8 cellular contexts compared by ENCODE assay signal in genomic region chr17:35799942-35800341, GRCh38. TPM values are rescaled to one million over a fixed set of nuclear protein-coding genes. Genes with fewer than 3 reads are reported as not detected.
DNase-seq lines count a peak whose midpoint lies in the region; ATAC-seq and TF ChIP-seq lines count a peak whose summit lies in the region.

No MANE protein-coding gene starts in this region.

- no peak overlapping the region for H3K56ac ChIP-seq in IMR-90 (ENCODE audit: extremely low read depth, insufficient read depth, low read length)

- CTCF ChIA-PET in IMR-90 (lab: Yijun Ruan, JAX), result interaction anchor here (0.5 to 3.3 kb wide), 2 partner anchors 36 to 1473 kb away, joined by 5 to 15 read pairs; no protein-coding TSS in a partner anchor

- H2BK5ac ChIP-seq in IMR-90 (ENCODE audit: low read depth, low read length, poor library complexity, severe bottlenecking), result no peak overlapping the region

- no peak overlapping the region for H4K91ac ChIP-seq in IMR-90 (ENCODE audit: insufficient read depth, low read depth, low read length)

- no TSS peak for BruUV-seq in IMR-90 (replicated peaks; lab: Mats Ljungman, UMichigan)

- H3K36me3 ChIP-seq in IMR-90 (ENCODE audit: control insufficient read depth, insufficient read depth, low read length) (no peaks in the 10 kb centered on the region), ascending aorta (no peaks in the 10 kb centered on the region), stomach (no peaks in the 10 kb centered on the region)

- H3K27ac ChIP-seq in IMR-90 (ENCODE audit: insufficient read depth, low read length) (no peak overlapping the region), ascending aorta (peak overlapping the region; percentile 18 to 47), right cardiac atrium (ENCODE audit: low read length) (peak overlapping the region; percentile 2), stomach (peak overlapping the region in 2 of 5 donors; percentile 38 to 46)

- TF ChIP-seq CTCF in IMR-90 (conservative IDR thresholded peaks at IDR 0.05; ENCODE audit: low read depth, low read length), result no peak
- TF ChIP-seq CTCF in ascending aorta (IDR thresholded peaks at IDR 0.05), result no peak
- no peak for TF ChIP-seq CTCF in stomach (IDR thresholded peaks at IDR 0.05)

- POLR2A ChIA-PET in IMR-90 (lab: Charles Lee; ENCODE audit: unreplicated experiment), result no interaction called here

- no peak for TF ChIP-seq RAD21 in IMR-90 (IDR thresholded peaks at IDR 0.05; ENCODE audit: low read length)

- no peak overlapping the region for H2BK120ac ChIP-seq in IMR-90 (ENCODE audit: low read depth, low read length)

- H3K4ac ChIP-seq in IMR-90 (ENCODE audit: low read depth, low read length), result no peak overlapping the region

- no peak overlapping the region for H3K18ac ChIP-seq in IMR-90 (ENCODE audit: low read depth, low read length)

- H3K4me2 ChIP-seq in IMR-90 (ENCODE audit: low read depth, low read length), result no peak overlapping the region

- no peak overlapping the region for H2BK20ac ChIP-seq in IMR-90 (ENCODE audit: low read depth, low read length)

- H3K4me1 ChIP-seq in IMR-90 (ENCODE audit: control insufficient read depth, insufficient read depth, low read length) (no peaks in the 10 kb centered on the region; the same call in 1 of the 2 replicates), ascending aorta (peaks cover 4 to 17% of the 10 kb centered on the region in 2 donors), right cardiac atrium (ENCODE audit: control insufficient read depth, insufficient read depth, low read length) (peaks cover 2% of the 10 kb centered on the region), stomach (peaks cover 21 to 66% (median 44%) of the 10 kb centered on the region in 4 donors)

- H4K5ac ChIP-seq in IMR-90 (ENCODE audit: low read depth, low read length), result no peak overlapping the region

- no peaks in the 10 kb centered on the region for H4K20me1 ChIP-seq in IMR-90 (ENCODE audit: insufficient read depth, low read length)

- no peak for TF ChIP-seq EP300 in stomach (IDR thresholded peaks at IDR 0.05)

- no peaks in the 10 kb centered on the region for H3K9me3 ChIP-seq in IMR-90 (ENCODE audit: control insufficient read depth, insufficient read depth, low read length)
- no peaks in the 10 kb centered on the region for H3K9me3 ChIP-seq in ascending aorta
- no peaks in the 10 kb centered on the region for H3K9me3 ChIP-seq in right cardiac atrium (ENCODE audit: control insufficient read depth, low read length)
- H3K9me3 ChIP-seq in stomach, result no peaks in the 10 kb centered on the region

- H2AK9ac ChIP-seq in IMR-90 (replicated peaks; ENCODE audit: low read depth, low read length, poor library complexity), result no peak overlapping the region

- no peaks in the 10 kb centered on the region for H3K9me1 ChIP-seq in IMR-90 (ENCODE audit: insufficient read depth, low read length)

- no peak overlapping the region for H3K14ac ChIP-seq in IMR-90 (replicated peaks; ENCODE audit: low read depth, low read length)

- in situ Hi-C loops in IMR-90 (cut with MboI; ENCODE audit: low sequenced_read_pairs), result no loop called here

- no peak overlapping the region for H2AK5ac ChIP-seq in IMR-90 (ENCODE audit: low read depth, low read length)

- no peaks in the 10 kb centered on the region for H3K79me1 ChIP-seq in IMR-90 (ENCODE audit: low read depth in 1 of 2, low read length in 2 of 2)

- dilution Hi-C loops in IMR-90 (cut with HindIII; ENCODE audit: low sequenced_read_pairs, unreplicated experiment), result no loop called here

- H2BK15ac ChIP-seq in IMR-90 (ENCODE audit: low read depth, low read length), result no peak overlapping the region

- no peak overlapping the region for H4K8ac ChIP-seq in IMR-90 (ENCODE audit: low read depth in 2 of 2, low read length in 2 of 2)

- DNase-seq in IMR-90, result no peak
- DNase-seq in ascending aorta (ENCODE audit: low spot score in 2 of 2), result peak in 1 of 2 donors; percentile 83
- peak; percentile 77 to 91 (median 89) for DNase-seq in right cardiac atrium
- peak; percentile 89 for DNase-seq in stomach
- no peak for DNase-seq in stimulated activated CD4-positive, alpha-beta T cell treated with anti-CD3 and anti-CD28 coated beads, Interleukin-1b, Interleukin-23, amount 100 ng/mL, for 48 hours
- no peak for DNase-seq in NAMALWA (ENCODE audit: low spot score)

- H3K4me3 ChIP-seq in IMR-90 (ENCODE audit: insufficient read depth, low read depth, low read length), result no peak overlapping the region
- H3K4me3 ChIP-seq in ascending aorta, result no peak overlapping the region
- no peak overlapping the region for H3K4me3 ChIP-seq in right cardiac atrium (ENCODE audit: low read length)
- H3K4me3 ChIP-seq in stomach, result no peak overlapping the region

- H3K27me3 ChIP-seq in IMR-90 (ENCODE audit: control insufficient read depth, insufficient read depth, low read length) (peaks cover 42% of the 10 kb centered on the region), ascending aorta (no peaks in the 10 kb centered on the region), right cardiac atrium (ENCODE audit: control insufficient read depth, insufficient read depth) (no peaks in the 10 kb centered on the region), stomach (peaks cover 0 to 37% (median 4%) of the 10 kb centered on the region in 3 donors)

- H3K9ac ChIP-seq in IMR-90 (ENCODE audit: low read depth, low read length), result no peak overlapping the region

- H3K23ac ChIP-seq in IMR-90 (ENCODE audit: low read depth, low read length), result no peak overlapping the region

- TF ChIP-seq POLR2A in IMR-90 (IDR thresholded peaks at IDR 0.05; ENCODE audit: low read depth, low read length) (no peak), stomach (IDR thresholded peaks at IDR 0.05) (no peak)

- no peak overlapping the region for H2AFZ ChIP-seq in IMR-90 (replicated peaks; ENCODE audit: low read length, poor library complexity)

- intact Hi-C loops in IMR-90 (cut with micrococcal nuclease), result no loop called here
- intact Hi-C loops in ascending aorta (cut with DNase I), result loop anchor here (10.0 kb wide), 1 partner anchor 1545 kb away; the partner anchor contains the start of gene CCL2
- intact Hi-C loops in right cardiac atrium (cut with DNase I), result loop anchor here in 1 of 4 donors (5.0 kb wide), 1 partner anchor 33 kb away; no protein-coding TSS in a partner anchor
- intact Hi-C loops in stomach (cut with DNase I; ENCODE audit: low total_unique reads), result no loop called here

- ATAC-seq in IMR-90 (ENCODE audit: low read depth) (peak; percentile 23; the same call in 1 of the 2 replicates), right cardiac atrium (peak; percentile 58 to 61), GM19035 (IDR thresholded peaks at IDR 0.05; ENCODE audit: unreplicated experiment) (no peak), GM18907 (IDR thresholded peaks at IDR 0.05; ENCODE audit: unreplicated experiment) (no peak)

TF ChIP-seq in IMR-90, 13 proteins besides CTCF, POLR2A, EP300 and RAD21 (continues in another document):
- TF ChIP-seq MAFK (IDR thresholded peaks at IDR 0.05; ENCODE audit: low read depth, low read length) (no peak), SMC3 (IDR thresholded peaks at IDR 0.05; ENCODE audit: low read depth, low read length) (no peak), FOS (IDR thresholded peaks at IDR 0.05; ENCODE audit: low read depth, low read length) (no peak), RFX5 (IDR thresholded peaks at IDR 0.05; ENCODE audit: low read depth, low read length) (no peak), USF2 (IDR thresholded peaks at IDR 0.05; ENCODE audit: low read depth, low read length) (no peak), BHLHE40 (IDR thresholded peaks at IDR 0.05; ENCODE audit: low read depth, low read length) (no peak), RCOR1 (IDR thresholded peaks at IDR 0.05; ENCODE audit: insufficient replicate concordance, low read length) (no peak), CEBPB (IDR thresholded peaks at IDR 0.05; ENCODE audit: low read depth, low read length) (no peak)

RNA-seq across cellular contexts. Expression of gene MMP28, which starts 4.5 kb away (rescaled TPM):
- total RNA-seq in IMR-90 (2012; rRNA removed) (0.18 TPM in 1 of 2 replicates, not detected in the other), ascending aorta (44.6 TPM), right cardiac atrium (1 to 10 TPM; 4.6 to 5.8 (median 5.4) TPM), stomach (10 to 100 TPM in 4 of 5 donors, 1 to 10 TPM in 1; 2.2 to 75.0 (median 20.6) TPM)
- polyA plus RNA-seq in IMR-90 (2012; rRNA removed) (not detected in 2 replicates), right cardiac atrium (9.2 TPM), stomach (10 to 100 TPM in 1 of 3 donors, 1 to 10 TPM in 2; 3.1 to 21.0 (median 6.1) TPM)
- polyA plus RNA-seq in IMR-90 (2012; cell fraction: cytosol; rRNA removed), result 0.08 TPM in 1 of 2 replicates, not detected in the other
- not detected in 2 replicates for polyA plus RNA-seq in IMR-90 (2012; cell fraction: nucleus; rRNA removed; ENCODE audit: low replicate concordance)

RNA-seq across cellular contexts. Expression of gene TAF15, which starts 9.3 kb away (rescaled TPM):
- total RNA-seq in IMR-90 (2012; rRNA removed) (46.8 and 47.2 TPM in 2 replicates), ascending aorta (49.6 TPM), right cardiac atrium (100 to 1,000 TPM in 3 of 4 donors, 10 to 100 TPM in 1; 96.5 to 125 (median 106) TPM), stomach (100 to 1,000 TPM in 1 of 5 donors, 10 to 100 TPM in 4; 21.1 to 127 (median 60.1) TPM)
- polyA plus RNA-seq in IMR-90 (2012; rRNA removed) (69.8 and 98.0 TPM in 2 replicates), right cardiac atrium (86.3 TPM), stomach (100 to 1,000 TPM in 1 of 3 donors, 10 to 100 TPM in 2; 88.8 to 101 (median 96.4) TPM)
- 24.8 and 31.2 TPM in 2 replicates for polyA plus RNA-seq in IMR-90 (2012; cell fraction: cytosol; rRNA removed)
- 16.5 and 67.6 TPM in 2 replicates for polyA plus RNA-seq in IMR-90 (2012; cell fraction: nucleus; rRNA removed; ENCODE audit: low replicate concordance)

RNA-seq across cellular contexts. Expression of gene C17orf50, which starts 39.3 kb away (rescaled TPM):
- total RNA-seq in IMR-90 (2012; rRNA removed) (not detected in 2 replicates), ascending aorta (not detected), right cardiac atrium (not detected), stomach (not detected)
- polyA plus RNA-seq in IMR-90 (2012; rRNA removed) (not detected in 2 replicates), right cardiac atrium (0.14 TPM), stomach (not detected)
- polyA plus RNA-seq in IMR-90 (2012; cell fraction: cytosol; rRNA removed), result not detected in 2 replicates
- not detected in 2 replicates for polyA plus RNA-seq in IMR-90 (2012; cell fraction: nucleus; rRNA removed; ENCODE audit: low replicate concordance)

RNA-seq across cellular contexts. Expression of gene GAS2L2, which starts 46.9 kb away (rescaled TPM):
- total RNA-seq in IMR-90 (2012; rRNA removed) (not detected in 2 replicates), ascending aorta (not detected), right cardiac atrium (under 1 TPM in 2 of 4 donors, not detected in 2; 0.09 to 0.19 TPM), stomach (under 1 TPM in 1 of 5 donors, not detected in 4; under 0.01 TPM)
- polyA plus RNA-seq in IMR-90 (2012; rRNA removed) (0.02 and 0.03 TPM in 2 replicates), right cardiac atrium (0.14 TPM), stomach (under 1 TPM in 1 of 3 donors, not detected in 2; 0.05 TPM)
- 0.04 TPM in 1 of 2 replicates, not detected in the other for polyA plus RNA-seq in IMR-90 (2012; cell fraction: cytosol; rRNA removed)
- polyA plus RNA-seq in IMR-90 (2012; cell fraction: nucleus; rRNA removed; ENCODE audit: low replicate concordance), result 0.10 and 0.13 TPM in 2 replicates

Comparison
In these comparisons a context has a peak if more than half of its experiments do, and no peak if none do; other contexts are left out.
1. ATAC-seq: peak in IMR-90 (single experiment) and right cardiac atrium (2 of 2); none in GM19035 (single experiment) and GM18907 (single experiment).
2. DNase-seq: peak in right cardiac atrium (3 of 3) and stomach (single experiment); none in IMR-90 (single experiment), stimulated activated CD4-positive, alpha-beta T cell treated with anti-CD3 and anti-CD28 coated beads, Interleukin-1b, Interleukin-23, amount 100 ng/mL, for 48 hours (single experiment) and NAMALWA (single experiment).